23 cellular contexts compared by ENCODE assay signal in genomic region chr17:57555636-57556175, GRCh38.
DNase-seq lines count a peak whose midpoint lies in the region; ATAC-seq and TF ChIP-seq lines count a peak whose summit lies in the region.
"Had no signal": no experiment of that assay in that cellular context is flagged by ENCODE, and none has a peak within 500 bp of the region (broad histone marks: within the 10 kb centered on the region; RNA-seq: fewer than 3 reads in every experiment).

No MANE protein-coding gene starts in this region.

- TF ChIP-seq POLR2A in gastrocnemius medialis (IDR thresholded peaks at IDR 0.05) = no peak

- BruUV-seq in MCF 10A (replicated peaks; lab: Mats Ljungman, UMichigan) = no TSS peak

- H3K27ac ChIP-seq in gastrocnemius medialis = peak overlapping the region in 3 of 4 donors; percentile 1 to 78 (median 60)
- H3K27ac ChIP-seq: gastroesophageal sphincter, suprapubic skin had no signal

- no peak overlapping the region for H3K4me3 Mint-ChIP-seq in central memory CD8-positive, alpha-beta T cell
- H3K4me3 Mint-ChIP-seq in MCF 10A (ENCODE audit: unreplicated experiment) = no peak overlapping the region
- H3K4me3 Mint-ChIP-seq: natural killer cell had no signal

- POLR2A ChIA-PET in MCF 10A (lab: Yijun Ruan, JAX) = no interaction called here

- peaks cover 32% of the 10 kb centered on the region for H3K4me1 Mint-ChIP-seq in central memory CD8-positive, alpha-beta T cell
- H3K4me1 Mint-ChIP-seq in MCF 10A (ENCODE audit: insufficient read depth, unreplicated experiment) = peaks cover 14% of the 10 kb centered on the region

- H3K27me3 Mint-ChIP-seq in central memory CD8-positive, alpha-beta T cell = no peaks in the 10 kb centered on the region
- H3K27me3 Mint-ChIP-seq in MCF 10A (ENCODE audit: insufficient read depth, unreplicated experiment) = no peaks in the 10 kb centered on the region

- in situ Hi-C loops in gastrocnemius medialis (cut with MboI; ENCODE audit: low sequenced_read_pairs in 4 of 4) = no loop called here

- no peak overlapping the region for H3K4me3 ChIP-seq in gastrocnemius medialis
- H3K4me3 ChIP-seq: A549, adrenal gland, gastroesophageal sphincter, suprapubic skin had no signal

- no peaks in the 10 kb centered on the region for H3K9me3 Mint-ChIP-seq in central memory CD8-positive, alpha-beta T cell
- H3K9me3 Mint-ChIP-seq in MCF 10A (ENCODE audit: unreplicated experiment) = no peaks in the 10 kb centered on the region
- H3K9me3 Mint-ChIP-seq: natural killer cell had no signal

- H3K36me3 Mint-ChIP-seq in central memory CD8-positive, alpha-beta T cell (ENCODE audit: insufficient read depth) = peaks cover 8% of the 10 kb centered on the region
- peaks cover 22% of the 10 kb centered on the region for H3K36me3 Mint-ChIP-seq in MCF 10A (ENCODE audit: insufficient read depth, unreplicated experiment)
- H3K36me3 Mint-ChIP-seq: natural killer cell had no signal

- H3K4me1 ChIP-seq in gastrocnemius medialis = peaks cover 36 to 50% of the 10 kb centered on the region in 2 donors

- no peaks in the 10 kb centered on the region for H3K36me3 ChIP-seq in gastrocnemius medialis
- H3K36me3 ChIP-seq: adrenal gland, gastroesophageal sphincter, suprapubic skin had no signal

- CTCF ChIA-PET in MCF 10A (lab: Yijun Ruan, JAX) = interaction anchor here (1.1 kb wide), 1 partner anchor 313 kb away, joined by 5 read pairs; no protein-coding TSS in a partner anchor

- no peak for TF ChIP-seq CTCF in gastrocnemius medialis (IDR thresholded peaks at IDR 0.05 in 4 of 5, conservative IDR thresholded peaks at IDR 0.05 in 1 of 5)
- no peak for TF ChIP-seq CTCF in MCF 10A (IDR thresholded peaks at IDR 0.05; ENCODE audit: unreplicated experiment)

- no peaks in the 10 kb centered on the region for H3K27me3 ChIP-seq in gastrocnemius medialis
- H3K27me3 ChIP-seq: adrenal gland, gastroesophageal sphincter, suprapubic skin had no signal

- peak overlapping the region; percentile 18 for H3K27ac Mint-ChIP-seq in central memory CD8-positive, alpha-beta T cell (ENCODE audit: low read depth)
- H3K27ac Mint-ChIP-seq in MCF 10A (ENCODE audit: low read depth, unreplicated experiment) = no peak overlapping the region
- H3K27ac Mint-ChIP-seq: natural killer cell had no signal

- intact Hi-C loops in gastrocnemius medialis (cut with DNase I; ENCODE audit: low total_unique reads) (no loop called here), MCF 10A (cut with micrococcal nuclease) (no loop called here), Right ventricle myocardium inferior (cut with DNase I) (no loop called here)

- no peak for ATAC-seq in central memory CD8-positive, alpha-beta T cell (replicated peaks; ENCODE audit: extremely low read depth, poor library complexity, severe bottlenecking)
- ATAC-seq in gastrocnemius medialis (no peak), Right ventricle myocardium inferior (no peak)
- ATAC-seq: A549, gastroesophageal sphincter, natural killer cell had no signal

- DNase-seq in NCI-H2227 (lab: John Stamatoyannopoulos, UW; ENCODE audit: unreplicated experiment) (peak; percentile 21), NCI-H2227 treated with DMSO at 0.1 percent for 48 hours (lab: John Stamatoyannopoulos, UW) (no peak), NAMALWA (ENCODE audit: low spot score) (peak; percentile 32), gastrocnemius medialis (no peak), MCF 10A (ENCODE audit: unreplicated experiment) (no peak), GOT3 (lab: John Stamatoyannopoulos, UW) (no peak), Right ventricle myocardium inferior (ENCODE audit: missing footprints) (no peak)
- DNase-seq in central memory CD8-positive, alpha-beta T cell (ENCODE audit: low spot score in 2 of 2) = no peak
- DNase-seq: activated CD4-positive, alpha-beta T cell treated with anti-CD3 and anti-CD28 coated beads for 48 hours; activated gamma-delta T cell; adrenal gland; DMS79; Kasumi-1; kidney glomerular epithelial cell; mesendoderm; natural killer cell; NCI-H146; NCI-H226; RPMI8226; stimulated activated CD4-positive, alpha-beta T cell treated with anti-CD3 and anti-CD28 coated beads, Interleukin-4, amount 100 ng/mL, for 4 hours had no signal

- H3K9me3 ChIP-seq in gastrocnemius medialis = no peaks in the 10 kb centered on the region
- H3K9me3 ChIP-seq: A549, adrenal gland, gastroesophageal sphincter, suprapubic skin had no signal

Comparison
In these comparisons a context has a peak if more than half of its experiments do, and no peak if none do; other contexts are left out.
1. DNase-seq: peak in NCI-H2227 (single experiment) and NAMALWA (single experiment); none in NCI-H2227 treated with DMSO at 0.1 percent for 48 hours (single experiment), central memory CD8-positive, alpha-beta T cell (0 of 2), gastrocnemius medialis (0 of 2), MCF 10A (single experiment), GOT3 (single experiment) and Right ventricle myocardium inferior (single experiment).